8 cellular contexts compared by ENCODE assay signal in the genomic region with DNA sequence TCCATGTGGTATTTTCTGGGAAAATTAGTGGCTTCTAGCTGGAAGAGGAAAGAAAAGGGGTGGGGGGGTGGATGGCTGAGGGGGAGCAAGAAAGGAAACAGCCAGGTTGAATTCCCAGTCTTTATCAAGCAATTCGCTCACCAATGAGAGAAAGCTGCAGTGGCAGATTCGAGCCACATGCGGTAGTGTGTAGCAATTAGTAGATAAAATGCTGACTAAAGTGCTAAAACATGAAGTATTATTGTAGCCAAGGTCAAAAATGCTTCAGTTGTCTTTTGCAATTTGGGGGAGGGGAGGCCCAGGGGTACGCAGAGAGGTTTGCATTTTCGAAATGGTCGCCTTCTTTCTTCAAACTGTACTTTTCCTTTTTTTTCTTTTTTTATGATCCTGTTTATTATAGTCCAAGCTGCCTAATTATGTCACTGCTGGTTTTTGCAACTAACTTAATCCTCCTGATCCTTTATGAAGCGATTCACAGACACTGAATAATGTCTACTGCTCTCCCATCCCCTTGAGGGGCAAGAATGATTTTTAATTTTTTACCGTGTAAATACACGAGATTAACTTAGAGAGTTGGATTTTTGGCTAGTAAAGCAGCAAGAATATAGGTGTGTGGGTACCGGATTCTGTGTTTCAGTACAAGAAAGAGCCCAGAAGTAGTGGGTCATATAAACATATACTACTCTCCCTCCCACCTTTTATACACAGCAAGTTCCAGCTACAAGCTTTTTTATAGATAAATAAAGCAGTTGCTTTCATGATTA.
A peak's percentile ranks its signal among the peaks of the same experiment; 100 is the strongest.
DNase-seq lines count a peak whose midpoint lies in the region; ATAC-seq and TF ChIP-seq lines count a peak whose summit lies in the region.

No MANE protein-coding gene starts in this region.

- H3K9ac ChIP-seq in rectal smooth muscle tissue (ENCODE audit: low read length), result no peak overlapping the region

- no peak overlapping the region for H3K27ac ChIP-seq in rectal smooth muscle tissue (ENCODE audit: low read depth, low read length)

- peaks cover 2% of the 10 kb centered on the region for H3K4me1 ChIP-seq in rectal smooth muscle tissue (ENCODE audit: control insufficient read depth, insufficient read depth, low read length)

- TF ChIP-seq CTCF in astrocyte of the cerebellum (IDR thresholded peaks at IDR 0.05; ENCODE audit: low read depth, low read length, missing control alignments), result peak; percentile 55

- H3K27me3 ChIP-seq in rectal smooth muscle tissue (ENCODE audit: control insufficient read depth, insufficient read depth, low read length), result no peaks in the 10 kb centered on the region

- peak; percentile 58 for DNase-seq in EH (ENCODE audit: low read depth)
- DNase-seq in NAMALWA (ENCODE audit: low spot score), result peak; percentile 62
- no peak for DNase-seq in astrocyte of the cerebellum (ENCODE audit: low read depth)
- no peak for DNase-seq in SKM-1 treated with dmso at 0.1 percent for 144 hours (lab: John Stamatoyannopoulos, UW; ENCODE audit: unreplicated experiment)

- no peaks in the 10 kb centered on the region for H3K36me3 ChIP-seq in rectal smooth muscle tissue (ENCODE audit: control insufficient read depth, insufficient read depth, low read length)

- ATAC-seq in GM19452 (IDR thresholded peaks at IDR 0.05; ENCODE audit: unreplicated experiment) (no peak), HG03378 (IDR thresholded peaks at IDR 0.05; ENCODE audit: unreplicated experiment) (no peak)

- in situ Hi-C loops in astrocyte of the cerebellum (cut with HindIII; ENCODE audit: low sequenced_read_pairs), result no loop called here

- H3K4me3 ChIP-seq in astrocyte of the cerebellum (ENCODE audit: low read depth, low read length) (peak overlapping the region; percentile 32), iPS-11a (ENCODE audit: low read depth, low read length) (peak overlapping the region; percentile 17), rectal smooth muscle tissue (ENCODE audit: low read length) (peak overlapping the region; percentile 61)

Comparison
In these comparisons a context has a peak if more than half of its experiments do, and no peak if none do; other contexts are left out.
1. DNase-seq: peak in EH (single experiment) and NAMALWA (single experiment); none in astrocyte of the cerebellum (single experiment) and SKM-1 treated with dmso at 0.1 percent for 144 hours (single experiment).
2. Peak in every context shown above with its lines, with median percentiles within 50 percentile points of each other: H3K4me3 ChIP-seq.